Comparison of ENCODE assay signal across 19 cellular contexts in the genomic region with DNA sequence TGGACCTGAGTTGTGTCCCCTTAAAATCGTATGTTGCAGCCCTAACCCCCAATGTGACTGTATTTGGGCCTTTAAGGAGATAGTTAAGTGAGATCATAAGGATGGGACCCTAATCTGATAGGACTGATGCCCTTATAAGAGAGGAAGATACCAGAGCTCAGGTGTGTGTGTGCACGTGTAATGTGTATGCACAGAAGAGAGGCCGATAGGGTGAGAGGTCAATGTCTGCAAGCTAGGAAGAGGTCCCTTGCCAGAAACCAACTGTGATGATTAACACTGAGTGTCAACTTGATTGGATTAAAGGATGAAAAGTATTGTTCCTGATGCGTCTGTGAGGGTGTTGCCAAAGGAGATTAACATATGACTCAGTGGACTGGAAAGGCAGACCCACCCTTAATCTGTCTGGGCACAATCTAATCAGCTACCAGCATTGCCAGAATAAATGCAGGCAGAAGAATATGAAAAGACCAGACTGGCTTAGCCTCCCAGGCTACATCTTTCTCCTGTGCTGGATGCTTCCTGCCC.
"Had no signal": no experiment of that assay in that cellular context is flagged by ENCODE, and none has a peak within 500 bp of the region (broad histone marks: within the 10 kb centered on the region; RNA-seq: fewer than 3 reads in every experiment).

No MANE protein-coding gene starts in this region.

- H3K4me2 ChIP-seq: hepatocyte had no signal

- H3K36me3 ChIP-seq: left ventricle myocardium inferior, thoracic aorta had no signal

- ATAC-seq: activated T-cell treated with anti-CD3 and anti-CD28 coated beads, Interleukin-2, amount 50 U/mL, for 4 hours; natural killer cell; T-cell had no signal

- H3K4me3 ChIP-seq: coronary artery, hepatocyte, left ventricle myocardium inferior, thoracic aorta had no signal

- H3K27ac ChIP-seq: coronary artery, hepatocyte, left ventricle myocardium inferior, thoracic aorta had no signal

- H3K4me1 ChIP-seq: left ventricle myocardium inferior had no signal

- H3K9me3 ChIP-seq: left ventricle myocardium inferior, thoracic aorta had no signal

- H2AFZ ChIP-seq: hepatocyte had no signal

- DNase-seq: activated CD4-positive, alpha-beta T cell treated with anti-CD3 and anti-CD28 coated beads, Interleukin-2, amount 50 U/mL, for 4 hours; activated CD8-positive, alpha-beta memory T cell treated with anti-CD3 and anti-CD28 coated beads, Interleukin-2, amount 50 U/mL, for 48 hours; activated naive CD4-positive, alpha-beta T cell treated with anti-CD3 and anti-CD28 coated beads for 36 hours; activated naive CD8-positive, alpha-beta T cell treated with anti-CD3 and anti-CD28 coated beads, Interleukin-2, amount 10 ng/mL, durations not matched to agents 7 days and 5 days; activated T-cell treated with anti-CD3 and anti-CD28 coated beads, Interleukin-2, amount 50 U/mL, for 4 hours; amniotic stem cell; cerebellar nuclear complex; foreskin melanocyte; glutamatergic neuron; immature natural killer cell; kidney glomerular epithelial cell; left ventricle myocardium inferior; natural killer cell; stimulated activated CD4-positive, alpha-beta T cell treated with anti-CD3 and anti-CD28 coated beads, Interleukin-4, amount 100 ng/mL, for 24 hours; stimulated activated naive CD4-positive, alpha-beta T cell treated with Interleukin-2 at 50 U/mL for 16 hours; T-cell had no signal

- H3K79me2 ChIP-seq: hepatocyte had no signal
